ENCODE assay signal across 10 cellular contexts in the genomic region with DNA sequence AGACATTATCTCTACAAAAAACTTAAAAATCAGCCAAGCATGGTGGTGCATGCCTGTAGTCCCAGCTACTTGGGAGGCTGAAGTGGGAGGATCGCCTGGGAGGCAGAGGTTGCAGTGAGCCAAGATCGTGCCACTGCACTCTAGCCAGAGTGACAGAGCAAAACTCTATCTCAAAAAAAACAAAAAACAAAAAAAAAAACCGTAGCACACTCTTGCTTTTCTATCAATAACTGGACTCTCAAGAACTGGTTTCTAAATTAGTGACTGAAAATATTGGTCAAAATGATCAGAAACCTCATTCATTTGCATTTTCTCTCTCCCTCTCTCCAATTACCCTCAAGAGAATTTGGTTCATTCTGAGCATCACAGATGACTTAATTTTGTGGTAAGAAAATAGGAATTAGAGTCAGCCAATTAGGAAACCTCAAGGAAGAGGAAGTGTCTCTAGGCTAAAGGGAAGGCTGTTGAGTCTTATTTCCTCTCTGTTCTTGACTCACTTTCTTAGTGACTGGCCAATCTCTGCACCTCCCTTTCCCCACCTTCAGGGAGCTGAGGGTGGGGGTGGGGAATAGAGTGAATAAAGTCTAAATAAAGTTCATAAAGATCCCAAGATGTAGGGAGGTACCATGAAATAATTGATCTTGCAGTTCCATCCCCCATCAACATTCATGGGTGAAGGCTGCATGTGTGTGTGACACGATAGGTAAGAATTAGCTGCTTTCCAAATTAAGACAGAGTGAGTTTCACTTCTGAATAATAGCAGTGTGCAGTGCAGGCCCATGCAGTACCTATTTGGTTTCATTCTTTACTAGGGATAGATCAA. TPM values are rescaled to one million over a fixed set of nuclear protein-coding genes. Genes with fewer than 3 reads are reported as not detected.
DNase-seq lines count a peak whose midpoint lies in the region; ATAC-seq and TF ChIP-seq lines count a peak whose summit lies in the region.
"Had no signal": no experiment of that assay in that cellular context is flagged by ENCODE, and none has a peak within 500 bp of the region (broad histone marks: within the 10 kb centered on the region; RNA-seq: fewer than 3 reads in every experiment).

No MANE protein-coding gene starts in this region.

- peak overlapping the region; percentile 12 for H3K4me3 ChIP-seq in OCI-LY1 (ENCODE audit: low read depth, low read length, poor library complexity, severe bottlenecking)
- no peak overlapping the region for H3K4me3 ChIP-seq in foreskin fibroblast (ENCODE audit: low read depth in 1 of 2, low read length in 2 of 2)
- H3K4me3 ChIP-seq in SJCRH30: no peak overlapping the region

- H3K4me2 ChIP-seq in OCI-LY1 (ENCODE audit: low read length): peak overlapping the region; percentile 53

- peaks cover 18% of the 10 kb centered on the region for H3K36me3 Mint-ChIP-seq in activated naive CD4-positive, alpha-beta T cell treated with anti-CD3 and anti-CD28 coated beads, Interleukin-2, amount 10 ng/mL, durations not matched to agents 7 days and 5 days

- TF ChIP-seq CTCF in OCI-LY1 (IDR thresholded peaks at IDR 0.05; ENCODE audit: low read length): no peak
- no peak for TF ChIP-seq CTCF in foreskin fibroblast (IDR thresholded peaks at IDR 0.05; ENCODE audit: low read depth, low read length)

- no peaks in the 10 kb centered on the region for H3K27me3 Mint-ChIP-seq in activated naive CD4-positive, alpha-beta T cell treated with anti-CD3 and anti-CD28 coated beads, Interleukin-2, amount 10 ng/mL, durations not matched to agents 7 days and 5 days

- H3K9ac ChIP-seq in OCI-LY1 (ENCODE audit: low read length): peak overlapping the region; percentile 18; the same call in 1 of the 2 replicates

- peak overlapping the region; percentile 87 for H3K27ac Mint-ChIP-seq in activated naive CD4-positive, alpha-beta T cell treated with anti-CD3 and anti-CD28 coated beads, Interleukin-2, amount 10 ng/mL, durations not matched to agents 7 days and 5 days

- peaks cover 40% of the 10 kb centered on the region for H3K4me1 ChIP-seq in OCI-LY1 (ENCODE audit: insufficient read depth, low read length, severe bottlenecking)
- no peaks in the 10 kb centered on the region for H3K4me1 ChIP-seq in SJCRH30

- H3K9me3 ChIP-seq in OCI-LY1 (ENCODE audit: low read length) (no peaks in the 10 kb centered on the region), SJCRH30 (replicated peaks) (no peaks in the 10 kb centered on the region)

- peak; percentile 37 for DNase-seq in activated naive CD4-positive, alpha-beta T cell treated with anti-CD3 and anti-CD28 coated beads, Interleukin-2, amount 10 ng/mL, durations not matched to agents 7 days and 5 days
- no peak for DNase-seq in activated naive CD4-positive, alpha-beta T cell treated with Interleukin-2 at 50 U/mL for 16 hours
- peak; percentile 21 to 40 for DNase-seq in foreskin fibroblast
- no peak for DNase-seq in NCI-H69 (lab: John Stamatoyannopoulos, UW)
- no peak for DNase-seq in SJCRH30
- no peak for DNase-seq in glomerular visceral epithelial cell (ENCODE audit: extremely low spot score)

- peaks cover 4% of the 10 kb centered on the region; the same call in 1 of the 2 replicates for H3F3A ChIP-seq in OCI-LY1 (ENCODE audit: insufficient read depth, low read length)

- H3K27ac ChIP-seq in OCI-LY1 (ENCODE audit: low read depth, low read length, poor library complexity, severe bottlenecking) (peak overlapping the region; percentile 88), SJCRH30 (no peak overlapping the region)
- H3K27ac ChIP-seq: C4-2B had no signal

- H3K36me3 ChIP-seq in OCI-LY1 (ENCODE audit: insufficient read depth, low read length) (no peaks in the 10 kb centered on the region), SJCRH30 (no peaks in the 10 kb centered on the region)

- H3K27me3 ChIP-seq in OCI-LY1 (ENCODE audit: insufficient read depth, low read length) (no peaks in the 10 kb centered on the region), SJCRH30 (no peaks in the 10 kb centered on the region)

- CTCF ChIA-PET in activated naive CD4-positive, alpha-beta T cell treated with anti-CD3 and anti-CD28 coated beads, Interleukin-2, amount 10 ng/mL, durations not matched to agents 7 days and 5 days (lab: Charles Lee): interaction anchor here (1.0 to 1.6 kb wide), 3 partner anchors 24 to 117 kb away, joined by 3 to 6 read pairs (median 5); no protein-coding TSS in a partner anchor

- peak; percentile 73 for ATAC-seq in HG02885 (IDR thresholded peaks at IDR 0.05; ENCODE audit: poor library complexity, unreplicated experiment)

- H3K79me2 ChIP-seq in OCI-LY1 (ENCODE audit: insufficient read depth, low read length): no peaks in the 10 kb centered on the region

- peak overlapping the region; percentile 29 for H3K4me3 Mint-ChIP-seq in activated naive CD4-positive, alpha-beta T cell treated with anti-CD3 and anti-CD28 coated beads, Interleukin-2, amount 10 ng/mL, durations not matched to agents 7 days and 5 days
- H3K4me3 Mint-ChIP-seq: neural crest cell had no signal

- no peaks in the 10 kb centered on the region for H4K20me1 ChIP-seq in OCI-LY1 (ENCODE audit: insufficient read depth, low read length)

- H3K9me3 Mint-ChIP-seq in activated naive CD4-positive, alpha-beta T cell treated with anti-CD3 and anti-CD28 coated beads, Interleukin-2, amount 10 ng/mL, durations not matched to agents 7 days and 5 days: no peaks in the 10 kb centered on the region
- H3K9me3 Mint-ChIP-seq: neural crest cell had no signal

- H2AFZ ChIP-seq in OCI-LY1 (ENCODE audit: low read length): no peak overlapping the region

- H3K9me2 ChIP-seq in OCI-LY1 (ENCODE audit: low read depth, low read length): no peaks in the 10 kb centered on the region

- peaks cover 44% of the 10 kb centered on the region for H3K4me1 Mint-ChIP-seq in activated naive CD4-positive, alpha-beta T cell treated with anti-CD3 and anti-CD28 coated beads, Interleukin-2, amount 10 ng/mL, durations not matched to agents 7 days and 5 days

RNA-seq across cellular contexts. Expression of a gene that starts 6.8 kb away (rescaled TPM):
- total RNA-seq in SJCRH30 (2014; rRNA removed; shearing (Covaris generic)): 211 and 212 TPM in 2 replicates

Comparison
In these comparisons a context has a peak if more than half of its experiments do, and no peak if none do; other contexts are left out.
1. DNase-seq: peak in activated naive CD4-positive, alpha-beta T cell treated with anti-CD3 and anti-CD28 coated beads, Interleukin-2, amount 10 ng/mL, durations not matched to agents 7 days and 5 days (single experiment) and foreskin fibroblast (2 of 2); none in activated naive CD4-positive, alpha-beta T cell treated with Interleukin-2 at 50 U/mL for 16 hours (single experiment), NCI-H69 (single experiment), SJCRH30 (0 of 2) and glomerular visceral epithelial cell (single experiment).